In genomic region chr10:47151880-47152279, GRCh38 we compare ENCODE assay signal across 26 cellular contexts.
"Had no signal": no experiment of that assay in that cellular context is flagged by ENCODE, and none has a peak within 500 bp of the region (broad histone marks: within the 10 kb centered on the region; RNA-seq: fewer than 3 reads in every experiment).

No MANE protein-coding gene starts in this region.

- H3K9me3 ChIP-seq: ovary, thyroid gland, vagina had no signal

- H3K27ac ChIP-seq: neural progenitor cell, ovary, parathyroid adenoma, psoas muscle, sigmoid colon, stomach, thoracic aorta, thyroid gland, tibial nerve, upper lobe of left lung, vagina had no signal

- H3K4me3 ChIP-seq: neural progenitor cell, ovary, psoas muscle, sigmoid colon, stomach, thoracic aorta, thyroid gland, tibial nerve, upper lobe of left lung, vagina had no signal

- H2AFZ ChIP-seq: neural progenitor cell, parathyroid adenoma had no signal

- FAIRE-seq: small intestine, urothelium cell line had no signal

- H3K4me2 ChIP-seq: neural progenitor cell had no signal

- H3K79me2 ChIP-seq: parathyroid adenoma had no signal

- H3K36me3 ChIP-seq: neural progenitor cell, ovary, sigmoid colon, stomach, thoracic aorta, thyroid gland, tibial nerve, upper lobe of left lung, vagina had no signal

- H3K27me3 ChIP-seq: neural progenitor cell, ovary, sigmoid colon, stomach, thyroid gland, tibial nerve, upper lobe of left lung, vagina had no signal

- H3K4me1 ChIP-seq: neural progenitor cell, parathyroid adenoma, psoas muscle, sigmoid colon, stomach, thyroid gland, tibial nerve, upper lobe of left lung, vagina had no signal

- ATAC-seq: naive thymus-derived CD4-positive, alpha-beta T cell; natural killer cell; psoas muscle; right cardiac atrium; stimulated activated effector memory CD8-positive, alpha-beta T cell treated with anti-CD3 and anti-CD28 coated beads, Interleukin-12 subunit alpha, Interleukin-12 subunit beta, amount 100 ng/mL, for 72 hours; stimulated activated naive B cell treated with anti-CD40 and anti-IgM and Interleukin-4, amounts not matched to agents 10 μg/mL and 1 μg/mL and 100 μg/mL, for 72 hours had no signal

- H3K9ac ChIP-seq: neural progenitor cell, parathyroid adenoma had no signal

- DNase-seq: naive thymus-derived CD4-positive, alpha-beta T cell; natural killer cell; occipital lobe; ovary; posterior cingulate gyrus; psoas muscle; right cardiac atrium; sigmoid colon; small intestine; stimulated activated CD4-positive, alpha-beta T cell treated with anti-CD3 and anti-CD28 coated beads, Interleukin-15, amount 100 ng/mL, for 24 hours; stimulated activated CD4-positive, alpha-beta T cell treated with anti-CD3 and anti-CD28 coated beads, Interleukin-2, amount 100 ng/mL, for 24 hours; stimulated activated CD4-positive, alpha-beta T cell treated with anti-CD3 and anti-CD28 coated beads, Interleukin-2, amount 100 ng/mL, for 48 hours; stimulated activated CD4-positive, alpha-beta T cell treated with anti-CD3 and anti-CD28 coated beads, Interleukin-4, amount 100 ng/mL, for 24 hours; stimulated activated naive B cell treated with anti-CD40 and anti-IgM and Interleukin-4, amounts not matched to agents 10 μg/mL and 1 μg/mL and 100 μg/mL, for 72 hours; stimulated activated naive CD4-positive, alpha-beta T cell treated with Interleukin-2 at 50 U/mL for 16 hours; stomach; thyroid gland; trophoblast cell; upper lobe of left lung had no signal
